ENCODE assay signal across 21 cellular contexts in genomic region chr10:34438741-34439140, GRCh38.
"Had no signal": no experiment of that assay in that cellular context is flagged by ENCODE, and none has a peak within 500 bp of the region (broad histone marks: within the 10 kb centered on the region; RNA-seq: fewer than 3 reads in every experiment).

No MANE protein-coding gene starts in this region.

- H3K27me3 Mint-ChIP-seq: activated CD4-positive, alpha-beta memory T cell treated with anti-CD3 and anti-CD28 coated beads, Interleukin-2, amount 10 ng/mL, durations not matched to agents 7 days and 5 days; activated CD4-positive, alpha-beta T cell treated with anti-CD3 and anti-CD28 coated beads, Interleukin-2, amount 10 ng/mL, durations not matched to agents 24 days and 14 days; activated CD8-positive, alpha-beta memory T cell treated with anti-CD3 and anti-CD28 coated beads, Interleukin-2, amount 10 ng/mL, durations not matched to agents 7 days and 5 days; activated naive CD8-positive, alpha-beta T cell had no signal

- H3K27ac ChIP-seq: foreskin keratinocyte, hepatocyte, left lung, thoracic aorta, upper lobe of left lung had no signal

- H3K4me3 ChIP-seq: hepatocyte, left lung, thoracic aorta, upper lobe of left lung had no signal

- H3K27ac Mint-ChIP-seq: activated CD4-positive, alpha-beta memory T cell treated with anti-CD3 and anti-CD28 coated beads, Interleukin-2, amount 10 ng/mL, durations not matched to agents 7 days and 5 days; activated CD4-positive, alpha-beta T cell treated with anti-CD3 and anti-CD28 coated beads, Interleukin-2, amount 10 ng/mL, durations not matched to agents 24 days and 14 days; activated CD8-positive, alpha-beta memory T cell treated with anti-CD3 and anti-CD28 coated beads, Interleukin-2, amount 10 ng/mL, durations not matched to agents 7 days and 5 days; activated naive CD8-positive, alpha-beta T cell; activated T-helper 1 cell treated with anti-CD3 and anti-CD28 coated beads, Interleukin-12 subunit alpha, Interleukin-12 subunit beta, Interleukin-2, Interleukin-4 antibody, amounts not matched to agents 30 ng/mL and 10 ng/mL and 1 ng/mL, durations not matched to agents 14 hours and 24 hours and 36 hours had no signal

- H3K4me1 Mint-ChIP-seq: activated CD4-positive, alpha-beta memory T cell treated with anti-CD3 and anti-CD28 coated beads, Interleukin-2, amount 10 ng/mL, durations not matched to agents 7 days and 5 days; activated CD4-positive, alpha-beta T cell treated with anti-CD3 and anti-CD28 coated beads, Interleukin-2, amount 10 ng/mL, durations not matched to agents 24 days and 14 days; activated CD8-positive, alpha-beta memory T cell treated with anti-CD3 and anti-CD28 coated beads, Interleukin-2, amount 10 ng/mL, durations not matched to agents 7 days and 5 days had no signal

- H3K9me3 Mint-ChIP-seq: activated CD4-positive, alpha-beta memory T cell treated with anti-CD3 and anti-CD28 coated beads, Interleukin-2, amount 10 ng/mL, durations not matched to agents 7 days and 5 days; activated CD4-positive, alpha-beta T cell treated with anti-CD3 and anti-CD28 coated beads, Interleukin-2, amount 10 ng/mL, durations not matched to agents 24 days and 14 days; activated T-helper 1 cell treated with anti-CD3 and anti-CD28 coated beads, Interleukin-12 subunit alpha, Interleukin-12 subunit beta, Interleukin-2, Interleukin-4 antibody, amounts not matched to agents 30 ng/mL and 10 ng/mL and 1 ng/mL, durations not matched to agents 14 hours and 24 hours and 36 hours had no signal

- H3K79me2 ChIP-seq: hepatocyte had no signal

- H2AFZ ChIP-seq: hepatocyte had no signal

- H3K9me3 ChIP-seq: left lung, thoracic aorta, upper lobe of left lung had no signal

- ATAC-seq: activated CD4-positive, CD25-positive, alpha-beta regulatory T cell treated with anti-CD3 and anti-CD28 coated beads, Interleukin-2, amount 50 U/mL, for 24 hours; activated CD8-positive, alpha-beta memory T cell treated with anti-CD3 and anti-CD28 coated beads, Interleukin-2, amount 10 ng/mL, durations not matched to agents 7 days and 5 days; foreskin keratinocyte; left lung; SK-N-SH treated with all-trans-retinoic acid at 6 μM for 48 hours had no signal

- H3K36me3 ChIP-seq: left lung, thoracic aorta, upper lobe of left lung had no signal

- H3K4me2 ChIP-seq: hepatocyte had no signal

- H3K27me3 ChIP-seq: foreskin keratinocyte, hepatocyte, left lung, upper lobe of left lung had no signal

- H3K4me3 Mint-ChIP-seq: activated CD4-positive, alpha-beta memory T cell treated with anti-CD3 and anti-CD28 coated beads, Interleukin-2, amount 10 ng/mL, durations not matched to agents 7 days and 5 days; activated CD4-positive, alpha-beta T cell treated with anti-CD3 and anti-CD28 coated beads, Interleukin-2, amount 10 ng/mL, durations not matched to agents 24 days and 14 days; activated CD8-positive, alpha-beta memory T cell treated with anti-CD3 and anti-CD28 coated beads, Interleukin-2, amount 10 ng/mL, durations not matched to agents 7 days and 5 days; activated naive CD8-positive, alpha-beta T cell; activated T-helper 1 cell treated with anti-CD3 and anti-CD28 coated beads, Interleukin-12 subunit alpha, Interleukin-12 subunit beta, Interleukin-2, Interleukin-4 antibody, amounts not matched to agents 30 ng/mL and 10 ng/mL and 1 ng/mL, durations not matched to agents 14 hours and 24 hours and 36 hours had no signal

- DNase-seq: activated CD4-positive, alpha-beta memory T cell treated with anti-CD3 and anti-CD28 coated beads, Interleukin-2, amount 10 ng/mL, durations not matched to agents 7 days and 5 days; activated CD4-positive, alpha-beta T cell treated with anti-CD3 and anti-CD28 coated beads, Interleukin-2, amount 10 ng/mL, durations not matched to agents 24 days and 14 days; activated CD8-positive, alpha-beta memory T cell treated with anti-CD3 and anti-CD28 coated beads, Interleukin-2, amount 10 ng/mL, durations not matched to agents 7 days and 5 days; activated gamma-delta T cell treated with Interleukin-2 at 50 U/mL for 16 hours; dermis blood vessel endothelial cell; effector memory CD4-positive, alpha-beta T cell; foreskin keratinocyte; kidney glomerular epithelial cell; left lung; posterior cingulate gyrus; retina; stimulated activated CD4-positive, alpha-beta T cell treated with anti-CD3 and anti-CD28 coated beads, Interleukin-4, amount 100 ng/mL, for 24 hours; stimulated activated naive CD4-positive, alpha-beta T cell treated with Interleukin-2 at 50 U/mL for 16 hours; upper lobe of left lung had no signal

- FAIRE-seq: astrocyte had no signal

- H3K4me1 ChIP-seq: left lung had no signal

- H3K36me3 Mint-ChIP-seq: activated CD8-positive, alpha-beta memory T cell treated with anti-CD3 and anti-CD28 coated beads, Interleukin-2, amount 10 ng/mL, durations not matched to agents 7 days and 5 days; activated naive CD8-positive, alpha-beta T cell had no signal
